9 cellular contexts compared by ENCODE assay signal in genomic region chr4:169315530-169316306, GRCh38. TPM values are rescaled to one million over a fixed set of nuclear protein-coding genes. Genes with fewer than 3 reads are reported as not detected.
A peak's percentile ranks its signal among the peaks of the same experiment; 100 is the strongest.
DNase-seq lines count a peak whose midpoint lies in the region; ATAC-seq and TF ChIP-seq lines count a peak whose summit lies in the region.
"Had no signal": no experiment of that assay in that cellular context is flagged by ENCODE, and none has a peak within 500 bp of the region (broad histone marks: within the 10 kb centered on the region; RNA-seq: fewer than 3 reads in every experiment).

No MANE protein-coding gene starts in this region.

- DNase-seq in HS-5 (ENCODE audit: low read depth) (peak; percentile 32), mammary epithelial cell (peak; percentile 23), HT-29 (ENCODE audit: low spot score) (no peak), NOMO-1 treated with DMSO at 0.1 percent for 48 hours (lab: John Stamatoyannopoulos, UW; ENCODE audit: unreplicated experiment) (no peak)
- no peak for DNase-seq in stimulated activated effector memory CD8-positive, alpha-beta T cell treated with anti-CD3 and anti-CD28 coated beads, Interleukin-12 subunit alpha, Interleukin-12 subunit beta, amount 100 ng/mL, for 72 hours (ENCODE audit: low spot score in 2 of 2)

- TF ChIP-seq CTCF in mammary epithelial cell (conservative IDR thresholded peaks at IDR 0.05 in 1 of 2, IDR thresholded peaks at IDR 0.05 in 1 of 2; ENCODE audit: extremely low read depth in 1 of 2, insufficient read depth in 1 of 2, low read depth in 1 of 2, low read length in 2 of 2) (no peak), liver (IDR thresholded peaks at IDR 0.05; ENCODE audit: low read depth, low read length, missing input control) (no peak)

- H3K9me3 Mint-ChIP-seq in stimulated activated effector memory CD8-positive, alpha-beta T cell treated with anti-CD3 and anti-CD28 coated beads, Interleukin-12 subunit alpha, Interleukin-12 subunit beta, amount 100 ng/mL, for 72 hours = no peaks in the 10 kb centered on the region

- TF ChIP-seq RAD21 in liver (IDR thresholded peaks at IDR 0.05) = no peak

- H3K27ac ChIP-seq in ACC112 (ENCODE audit: low read depth, low read length) (peak overlapping the region; percentile 81), mammary epithelial cell (ENCODE audit: insufficient read depth, low read depth, low read length) (no peak overlapping the region), liver (ENCODE audit: low read depth in 1 of 2, low read length in 2 of 2) (peak overlapping the region; percentile 31 to 54)
- H3K27ac ChIP-seq: SJSA1 had no signal

- no peaks in the 10 kb centered on the region for H3K79me2 ChIP-seq in ACC112 (ENCODE audit: control insufficient read depth, insufficient read depth, low read length, unreplicated experiment)
- no peaks in the 10 kb centered on the region for H3K79me2 ChIP-seq in mammary epithelial cell (ENCODE audit: insufficient read depth, low read length)

- no peaks in the 10 kb centered on the region for H3K4me1 Mint-ChIP-seq in stimulated activated effector memory CD8-positive, alpha-beta T cell treated with anti-CD3 and anti-CD28 coated beads, Interleukin-12 subunit alpha, Interleukin-12 subunit beta, amount 100 ng/mL, for 72 hours

- no peaks in the 10 kb centered on the region for H4K20me1 ChIP-seq in mammary epithelial cell (ENCODE audit: insufficient read depth, low read length)

- intact Hi-C loops in mammary epithelial cell (cut with micrococcal nuclease) = no loop called here

- dilution Hi-C loops in mammary epithelial cell (cut with HindIII; ENCODE audit: low sequenced_read_pairs) = no loop called here

- no peaks in the 10 kb centered on the region for H3K36me3 Mint-ChIP-seq in stimulated activated effector memory CD8-positive, alpha-beta T cell treated with anti-CD3 and anti-CD28 coated beads, Interleukin-12 subunit alpha, Interleukin-12 subunit beta, amount 100 ng/mL, for 72 hours

- no TSS peak for BruUV-seq in mammary epithelial cell (replicated peaks; lab: Mats Ljungman, UMichigan)

- 88% methylated on average over 5 of the region's 5 CpGs for WGBS in mammary epithelial cell (ENCODE audit: low coverage, missing lambda C conversion rate)
- WGBS in liver = 60% methylated on average over 5 of the region's 5 CpGs

- TF ChIP-seq POLR2A in GM18505 (IDR thresholded peaks at IDR 0.05; ENCODE audit: borderline replicate concordance, extremely low read depth, insufficient read depth, insufficient read length) = no peak

- H2AFZ ChIP-seq in ACC112 (ENCODE audit: low read length, unreplicated experiment) (peak overlapping the region; percentile 87), mammary epithelial cell (ENCODE audit: low read depth, low read length) (no peak overlapping the region)

- no peak overlapping the region for H3K4me3 Mint-ChIP-seq in stimulated activated effector memory CD8-positive, alpha-beta T cell treated with anti-CD3 and anti-CD28 coated beads, Interleukin-12 subunit alpha, Interleukin-12 subunit beta, amount 100 ng/mL, for 72 hours

- ATAC-seq in GM18505 (IDR thresholded peaks at IDR 0.05; ENCODE audit: unreplicated experiment) = no peak
- ATAC-seq in stimulated activated effector memory CD8-positive, alpha-beta T cell treated with anti-CD3 and anti-CD28 coated beads, Interleukin-12 subunit alpha, Interleukin-12 subunit beta, amount 100 ng/mL, for 72 hours = no peak

- CTCF ChIA-PET in mammary epithelial cell (lab: Charles Lee; ENCODE audit: low non-redundant PET) = no interaction called here

- no peak overlapping the region for H3K4me2 ChIP-seq in mammary epithelial cell (ENCODE audit: insufficient read depth, low read depth, low read length)

- H3K4me1 ChIP-seq in ACC112 (ENCODE audit: control insufficient read depth, insufficient read depth, low read length, unreplicated experiment) (peaks cover 22% of the 10 kb centered on the region), mammary epithelial cell (ENCODE audit: insufficient read depth, low read length) (peaks cover 23% of the 10 kb centered on the region), liver (ENCODE audit: control insufficient read depth in 4 of 4, insufficient read depth in 4 of 4, low read length in 3 of 4) (peaks cover 11 to 27% (median 23%) of the 10 kb centered on the region in 4 donors)

- H3K27ac Mint-ChIP-seq in stimulated activated effector memory CD8-positive, alpha-beta T cell treated with anti-CD3 and anti-CD28 coated beads, Interleukin-12 subunit alpha, Interleukin-12 subunit beta, amount 100 ng/mL, for 72 hours = no peak overlapping the region

- no peaks in the 10 kb centered on the region for H3K27me3 ChIP-seq in ACC112 (ENCODE audit: insufficient read depth, low read length)
- H3K27me3 ChIP-seq in mammary epithelial cell (ENCODE audit: insufficient read depth, low read length) = no peaks in the 10 kb centered on the region
- H3K27me3 ChIP-seq in liver (ENCODE audit: control insufficient read depth in 4 of 4, insufficient read depth in 4 of 4, low read length in 3 of 4) = no peaks in the 10 kb centered on the region
- H3K27me3 ChIP-seq: SJSA1 had no signal

- no peaks in the 10 kb centered on the region for H3K9me3 ChIP-seq in mammary epithelial cell (replicated peaks; ENCODE audit: insufficient read depth, low read length)
- H3K9me3 ChIP-seq in liver (ENCODE audit: control insufficient read depth in 4 of 4, low read length in 3 of 4) = no peaks in the 10 kb centered on the region
- H3K9me3 ChIP-seq: SJSA1 had no signal

- in situ Hi-C loops in mammary epithelial cell (cut with MboI; ENCODE audit: low sequenced_read_pairs in 2 of 2) = no loop called here

- H3K36me3 ChIP-seq in ACC112 (ENCODE audit: insufficient read depth, low read length) (no peaks in the 10 kb centered on the region), mammary epithelial cell (ENCODE audit: insufficient read depth, low read length) (no peaks in the 10 kb centered on the region), liver (ENCODE audit: control insufficient read depth in 4 of 4, insufficient read depth in 3 of 4, low read depth in 1 of 4, low read length in 3 of 4) (no peaks in the 10 kb centered on the region)
- H3K36me3 ChIP-seq: SJSA1 had no signal

- no peak overlapping the region for H3K9ac ChIP-seq in mammary epithelial cell (ENCODE audit: insufficient read depth, low read length)
- H3K9ac ChIP-seq in liver (ENCODE audit: low read depth in 1 of 2, low read length in 2 of 2) = peak overlapping the region in 1 of 2 donors; percentile 3

- peak overlapping the region; percentile 60 for H3K4me3 ChIP-seq in ACC112 (ENCODE audit: low read depth, low read length)
- no peak overlapping the region for H3K4me3 ChIP-seq in mammary epithelial cell (replicated peaks in 1 of 3; ENCODE audit: insufficient read depth in 1 of 3, low read depth in 2 of 3, low read length in 3 of 3)
- H3K4me3 ChIP-seq in liver (ENCODE audit: low read depth in 1 of 3, low read length in 3 of 3) = no peak overlapping the region
- H3K4me3 ChIP-seq: SJSA1 had no signal

TF ChIP-seq in liver, 16 proteins besides CTCF, POLR2A, EP300 and RAD21:
- TF ChIP-seq FOXA1 (IDR thresholded peaks at IDR 0.05) (no peak), TAF1 (conservative IDR thresholded peaks at IDR 0.05) (no peak), MAX (IDR thresholded peaks at IDR 0.05) (no peak), SP1 (IDR thresholded peaks at IDR 0.05) (no peak), RXRA (IDR thresholded peaks at IDR 0.05) (no peak), ATF3 (IDR thresholded peaks at IDR 0.05) (no peak)
TF ChIP-seq in liver: peak in this region for 0.

RNA-seq across cellular contexts. Expression of gene SH3RF1, which starts 45.0 kb away (rescaled TPM):
- total RNA-seq in mammary epithelial cell (10 to 100 TPM; 30.8 to 38.2 TPM), liver (1 to 10 TPM; 1.8 to 7.9 TPM)
- polyA plus RNA-seq in mammary epithelial cell (16.6 TPM), liver (1 to 10 TPM; 2.7 to 4.4 TPM)
- polyA minus RNA-seq in mammary epithelial cell = 79.5 TPM
- total RNA-seq in HT-29 (2014; rRNA removed; shearing (Covaris generic)) = 11.1 and 14.6 TPM in 2 replicates

Comparison
In these comparisons a context has a peak if more than half of its experiments do, and no peak if none do; other contexts are left out.
1. DNase-seq: peak in HS-5 (single experiment) and mammary epithelial cell (single experiment); none in stimulated activated effector memory CD8-positive, alpha-beta T cell treated with anti-CD3 and anti-CD28 coated beads, Interleukin-12 subunit alpha, Interleukin-12 subunit beta, amount 100 ng/mL, for 72 hours (0 of 2), HT-29 (single experiment) and NOMO-1 treated with DMSO at 0.1 percent for 48 hours (single experiment).